In genomic region chr1:211925016-211925415, GRCh38 we compare ENCODE assay signal across 7 cellular contexts.
A peak's percentile ranks its signal among the peaks of the same experiment; 100 is the strongest.
DNase-seq lines count a peak whose midpoint lies in the region; ATAC-seq and TF ChIP-seq lines count a peak whose summit lies in the region.

No MANE protein-coding gene starts in this region.

- no peak overlapping the region for H3K27ac Mint-ChIP-seq in neural progenitor cell

- no peak overlapping the region for H2AFZ ChIP-seq in neural progenitor cell (replicated peaks)

- H3K27me3 ChIP-seq in H7 (ENCODE audit: control insufficient read depth, insufficient read depth, low read length): no peaks in the 10 kb centered on the region
- H3K27me3 ChIP-seq in neural progenitor cell: no peaks in the 10 kb centered on the region

- CTCF ChIA-PET in RWPE1 (lab: Yijun Ruan, JAX): interaction anchor here (1.0 to 1.1 kb wide), 2 partner anchors 20 to 244 kb away, joined by 4 read pairs; no protein-coding TSS in a partner anchor

- H3F3A ChIP-seq in neural progenitor cell (ENCODE audit: low read depth): no peaks in the 10 kb centered on the region

- TF ChIP-seq CTCF in RWPE1 (conservative IDR thresholded peaks at IDR 0.05; ENCODE audit: low read depth) (no peak), neural progenitor cell (IDR thresholded peaks at IDR 0.05) (no peak)

- H3K36me3 Mint-ChIP-seq in neural progenitor cell: no peaks in the 10 kb centered on the region

- H3K4me1 Mint-ChIP-seq in neural progenitor cell: peaks cover 3% of the 10 kb centered on the region

- H3K27ac ChIP-seq in RWPE1: peak overlapping the region; percentile 46
- no peak overlapping the region for H3K27ac ChIP-seq in neural progenitor cell

- no peak overlapping the region for H3K4me2 ChIP-seq in neural progenitor cell

- no peaks in the 10 kb centered on the region for H3K79me2 ChIP-seq in neural progenitor cell (ENCODE audit: low read depth)

- no peak overlapping the region for H3K4me3 Mint-ChIP-seq in neural progenitor cell

- ATAC-seq in HG03039 (IDR thresholded peaks at IDR 0.05; ENCODE audit: unreplicated experiment): no peak

- H3K36me3 ChIP-seq in H7 (replicated peaks; ENCODE audit: control insufficient read depth, insufficient read depth, low read length) (no peaks in the 10 kb centered on the region), neural progenitor cell (no peaks in the 10 kb centered on the region)

- H3K9me3 Mint-ChIP-seq in neural progenitor cell: no peaks in the 10 kb centered on the region

- H3K4me3 ChIP-seq in H7 (ENCODE audit: insufficient read depth, low read depth, low read length): no peak overlapping the region
- H3K4me3 ChIP-seq in neural progenitor cell: no peak overlapping the region

- H3K4me1 ChIP-seq in neural progenitor cell: peaks cover 7% of the 10 kb centered on the region

- H4K20me1 ChIP-seq in neural progenitor cell (ENCODE audit: low read depth): no peaks in the 10 kb centered on the region

- H3K9me3 ChIP-seq in neural progenitor cell (ENCODE audit: low read depth): no peaks in the 10 kb centered on the region

- DNase-seq in H7 (peak; percentile 67), NCI-H146 (lab: John Stamatoyannopoulos, UW) (peak; percentile 94), RWPE1 (ENCODE audit: low spot score) (peak; percentile 40), neural progenitor cell (ENCODE audit: low spot score) (peak; percentile 51), hippocampal formation (lab: John Stamatoyannopoulos, UW) (no peak)
- DNase-seq in activated T-cell treated with anti-CD3 and anti-CD28 coated beads, Interleukin-2, amount 50 U/mL, for 1 hour: no peak

- peaks cover 3% of the 10 kb centered on the region for H3K27me3 Mint-ChIP-seq in neural progenitor cell (ENCODE audit: insufficient read depth, low read depth)

- H3K9ac ChIP-seq in neural progenitor cell: no peak overlapping the region

- POLR2A ChIA-PET in RWPE1 (lab: Yijun Ruan, JAX; ENCODE audit: low non-redundant PET): no interaction called here

Comparison
In these comparisons a context has a peak if more than half of its experiments do, and no peak if none do; other contexts are left out.
1. DNase-seq: peak in H7 (single experiment), NCI-H146 (single experiment), RWPE1 (single experiment) and neural progenitor cell (single experiment); none in hippocampal formation (0 of 2) and activated T-cell treated with anti-CD3 and anti-CD28 coated beads, Interleukin-2, amount 50 U/mL, for 1 hour (single experiment).